In genomic region chr5:80268916-80269315, GRCh38 we compare ENCODE assay signal across 1 cellular context.
TF ChIP-seq lines count a peak whose summit lies in the region.

No MANE protein-coding gene starts in this region.

TF ChIP-seq in IMR-90, 13 proteins besides CTCF, POLR2A, EP300 and RAD21 (continued from another document):
- TF ChIP-seq MAZ (IDR thresholded peaks at IDR 0.05; ENCODE audit: borderline replicate concordance, low read depth, low read length) (no peak), SMC3 (IDR thresholded peaks at IDR 0.05; ENCODE audit: low read depth, low read length) (no peak), CEBPB (IDR thresholded peaks at IDR 0.05; ENCODE audit: low read depth, low read length) (no peak), ELK1 (IDR thresholded peaks at IDR 0.05; ENCODE audit: borderline replicate concordance, low read depth, low read length) (no peak)
